1 cellular context compared by ENCODE assay signal in the genomic region with DNA sequence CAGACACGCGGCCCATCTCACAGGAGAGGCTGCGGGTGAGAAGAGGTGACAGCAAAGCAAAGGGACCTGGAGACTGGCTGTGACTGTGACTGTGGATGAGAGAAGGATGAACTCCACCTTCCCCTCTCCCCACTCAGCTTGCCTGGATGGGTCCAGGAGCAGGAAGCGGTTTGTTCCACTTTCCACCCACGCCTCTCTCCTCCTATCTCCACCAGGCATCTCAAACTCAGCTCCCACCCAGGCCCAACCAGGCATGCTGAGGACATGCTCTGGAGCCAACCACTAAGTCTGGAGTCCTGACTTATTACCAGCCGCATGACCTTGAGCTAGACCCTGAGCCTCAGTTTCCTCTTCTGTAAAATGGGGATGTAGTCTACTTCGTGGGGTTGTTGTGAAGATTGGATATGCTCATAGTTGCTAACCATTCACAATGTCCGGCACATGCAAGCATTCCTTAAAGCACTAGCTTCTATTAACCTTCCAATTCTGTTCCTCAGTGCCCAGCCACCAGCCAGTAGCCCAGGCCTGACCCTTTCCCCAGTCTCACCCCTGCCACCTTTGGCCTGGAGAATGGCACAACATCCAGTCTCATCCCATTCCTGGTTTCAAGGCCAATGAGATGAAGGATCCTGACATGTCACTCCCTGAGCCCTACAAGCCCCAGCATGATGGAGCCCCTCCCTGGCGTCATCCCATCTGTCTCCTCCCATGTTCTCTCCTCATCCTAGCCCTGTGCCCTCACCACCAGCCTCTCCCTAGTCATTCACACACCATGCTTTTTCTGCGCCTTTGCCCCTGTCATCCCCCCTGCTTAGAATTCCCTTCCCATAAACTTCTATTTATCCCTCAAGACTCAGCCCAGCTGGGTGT.
TF ChIP-seq lines count a peak whose summit lies in the region.

No MANE protein-coding gene starts in this region.

TF ChIP-seq in K562, 482 proteins besides CTCF, POLR2A, EP300 and RAD21 (continues in another document):
- TF ChIP-seq ADNP (tag; IDR thresholded peaks at IDR 0.05), result peak; percentile 75; the same call in 1 of the 2 replicates
- TF ChIP-seq EHMT2 (IDR thresholded peaks at IDR 0.05), result no peak
- TF ChIP-seq ZNF717 (CRISPR knock-in tag; IDR thresholded peaks at IDR 0.05), result no peak
- peak in 1 of 2 experiments; percentile 88; a peak in 2 of 4 replicates for TF ChIP-seq RCOR1 (IDR thresholded peaks at IDR 0.05; ENCODE audit: borderline replicate concordance in 1 of 2, low read depth in 2 of 2, low read length in 2 of 2)
- TF ChIP-seq PTBP1 (IDR thresholded peaks at IDR 0.05; ENCODE audit: low read depth, low read length), result 0 out of 2 replicates have a peak, but pooled peaks have one; percentile 40
- no peak for TF ChIP-seq CHD1 (IDR thresholded peaks at IDR 0.05; ENCODE audit: low read length)
- peak; percentile 91 for TF ChIP-seq EGR1 (conservative IDR thresholded peaks at IDR 0.05)
- peak; percentile 96 for TF ChIP-seq BCOR (IDR thresholded peaks at IDR 0.05)
- peak; percentile 100 for TF ChIP-seq ESRRA (IDR thresholded peaks at IDR 0.05; ENCODE audit: borderline replicate concordance, low read depth)
- TF ChIP-seq ZFP30 (CRISPR knock-in tag; IDR thresholded peaks at IDR 0.05; ENCODE audit: borderline replicate concordance), result no peak
- TF ChIP-seq, protein P1, sequence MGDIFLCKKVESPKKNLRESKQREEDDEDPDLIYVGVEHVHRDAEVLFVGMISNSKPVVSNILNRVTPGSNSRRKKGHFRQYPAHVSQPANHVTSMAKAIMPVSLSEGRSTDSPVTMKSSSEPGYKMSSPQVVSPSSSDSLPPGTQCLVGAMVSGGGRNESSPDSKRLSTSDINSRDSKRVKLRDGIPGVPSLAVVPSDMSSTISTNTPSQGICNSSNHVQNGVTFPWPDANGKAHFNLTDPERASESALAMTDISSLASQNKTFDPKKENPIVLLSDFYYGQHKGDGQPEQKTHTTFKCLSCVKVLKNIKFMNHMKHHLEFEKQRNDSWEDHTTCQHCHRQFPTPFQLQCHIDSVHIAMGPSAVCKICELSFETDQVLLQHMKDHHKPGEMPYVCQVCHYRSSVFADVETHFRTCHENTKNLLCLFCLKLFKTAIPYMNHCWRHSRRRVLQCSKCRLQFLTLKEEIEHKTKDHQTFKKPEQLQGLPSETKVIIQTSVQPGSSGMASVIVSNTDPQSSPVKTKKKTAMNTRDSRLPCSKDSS (IDR thresholded peaks at IDR 0.05; ENCODE audit: low read depth, partially characterized antibody), result no peak
- TF ChIP-seq ZNF324 (CRISPR knock-in tag; IDR thresholded peaks at IDR 0.05), result no peak
- TF ChIP-seq ZNF586 (CRISPR knock-in tag; conservative IDR thresholded peaks at IDR 0.05), result no peak
- TF ChIP-seq, protein P2, sequence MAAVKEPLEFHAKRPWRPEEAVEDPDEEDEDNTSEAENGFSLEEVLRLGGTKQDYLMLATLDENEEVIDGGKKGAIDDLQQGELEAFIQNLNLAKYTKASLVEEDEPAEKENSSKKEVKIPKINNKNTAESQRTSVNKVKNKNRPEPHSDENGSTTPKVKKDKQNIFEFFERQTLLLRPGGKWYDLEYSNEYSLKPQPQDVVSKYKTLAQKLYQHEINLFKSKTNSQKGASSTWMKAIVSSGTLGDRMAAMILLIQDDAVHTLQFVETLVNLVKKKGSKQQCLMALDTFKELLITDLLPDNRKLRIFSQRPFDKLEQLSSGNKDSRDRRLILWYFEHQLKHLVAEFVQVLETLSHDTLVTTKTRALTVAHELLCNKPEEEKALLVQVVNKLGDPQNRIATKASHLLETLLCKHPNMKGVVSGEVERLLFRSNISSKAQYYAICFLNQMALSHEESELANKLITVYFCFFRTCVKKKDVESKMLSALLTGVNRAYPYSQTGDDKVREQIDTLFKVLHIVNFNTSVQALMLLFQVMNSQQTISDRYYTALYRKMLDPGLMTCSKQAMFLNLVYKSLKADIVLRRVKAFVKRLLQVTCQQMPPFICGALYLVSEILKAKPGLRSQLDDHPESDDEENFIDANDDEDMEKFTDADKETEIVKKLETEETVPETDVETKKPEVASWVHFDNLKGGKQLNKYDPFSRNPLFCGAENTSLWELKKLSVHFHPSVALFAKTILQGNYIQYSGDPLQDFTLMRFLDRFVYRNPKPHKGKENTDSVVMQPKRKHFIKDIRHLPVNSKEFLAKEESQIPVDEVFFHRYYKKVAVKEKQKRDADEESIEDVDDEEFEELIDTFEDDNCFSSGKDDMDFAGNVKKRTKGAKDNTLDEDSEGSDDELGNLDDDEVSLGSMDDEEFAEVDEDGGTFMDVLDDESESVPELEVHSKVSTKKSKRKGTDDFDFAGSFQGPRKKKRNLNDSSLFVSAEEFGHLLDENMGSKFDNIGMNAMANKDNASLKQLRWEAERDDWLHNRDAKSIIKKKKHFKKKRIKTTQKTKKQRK (IDR thresholded peaks at IDR 0.05; ENCODE audit: borderline replicate concordance, low read depth, low read length), result no peak
- TF ChIP-seq, protein P3, sequence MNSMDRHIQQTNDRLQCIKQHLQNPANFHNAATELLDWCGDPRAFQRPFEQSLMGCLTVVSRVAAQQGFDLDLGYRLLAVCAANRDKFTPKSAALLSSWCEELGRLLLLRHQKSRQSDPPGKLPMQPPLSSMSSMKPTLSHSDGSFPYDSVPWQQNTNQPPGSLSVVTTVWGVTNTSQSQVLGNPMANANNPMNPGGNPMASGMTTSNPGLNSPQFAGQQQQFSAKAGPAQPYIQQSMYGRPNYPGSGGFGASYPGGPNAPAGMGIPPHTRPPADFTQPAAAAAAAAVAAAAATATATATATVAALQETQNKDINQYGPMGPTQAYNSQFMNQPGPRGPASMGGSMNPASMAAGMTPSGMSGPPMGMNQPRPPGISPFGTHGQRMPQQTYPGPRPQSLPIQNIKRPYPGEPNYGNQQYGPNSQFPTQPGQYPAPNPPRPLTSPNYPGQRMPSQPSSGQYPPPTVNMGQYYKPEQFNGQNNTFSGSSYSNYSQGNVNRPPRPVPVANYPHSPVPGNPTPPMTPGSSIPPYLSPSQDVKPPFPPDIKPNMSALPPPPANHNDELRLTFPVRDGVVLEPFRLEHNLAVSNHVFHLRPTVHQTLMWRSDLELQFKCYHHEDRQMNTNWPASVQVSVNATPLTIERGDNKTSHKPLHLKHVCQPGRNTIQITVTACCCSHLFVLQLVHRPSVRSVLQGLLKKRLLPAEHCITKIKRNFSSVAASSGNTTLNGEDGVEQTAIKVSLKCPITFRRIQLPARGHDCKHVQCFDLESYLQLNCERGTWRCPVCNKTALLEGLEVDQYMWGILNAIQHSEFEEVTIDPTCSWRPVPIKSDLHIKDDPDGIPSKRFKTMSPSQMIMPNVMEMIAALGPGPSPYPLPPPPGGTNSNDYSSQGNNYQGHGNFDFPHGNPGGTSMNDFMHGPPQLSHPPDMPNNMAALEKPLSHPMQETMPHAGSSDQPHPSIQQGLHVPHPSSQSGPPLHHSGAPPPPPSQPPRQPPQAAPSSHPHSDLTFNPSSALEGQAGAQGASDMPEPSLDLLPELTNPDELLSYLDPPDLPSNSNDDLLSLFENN (IDR thresholded peaks at IDR 0.05; ENCODE audit: low read depth in 2 of 2, low read length in 2 of 2), result no peak
- TF ChIP-seq RBM25 (IDR thresholded peaks at IDR 0.05; ENCODE audit: low read depth, low read length, severe bottlenecking), result peak; percentile 90
- TF ChIP-seq HNRNPLL (IDR thresholded peaks at IDR 0.05; ENCODE audit: low read depth, low read length, poor library complexity, severe bottlenecking), result no peak
- no peak for TF ChIP-seq MBD2 (IDR thresholded peaks at IDR 0.05; ENCODE audit: borderline replicate concordance, low read depth)
- TF ChIP-seq, protein P4, sequence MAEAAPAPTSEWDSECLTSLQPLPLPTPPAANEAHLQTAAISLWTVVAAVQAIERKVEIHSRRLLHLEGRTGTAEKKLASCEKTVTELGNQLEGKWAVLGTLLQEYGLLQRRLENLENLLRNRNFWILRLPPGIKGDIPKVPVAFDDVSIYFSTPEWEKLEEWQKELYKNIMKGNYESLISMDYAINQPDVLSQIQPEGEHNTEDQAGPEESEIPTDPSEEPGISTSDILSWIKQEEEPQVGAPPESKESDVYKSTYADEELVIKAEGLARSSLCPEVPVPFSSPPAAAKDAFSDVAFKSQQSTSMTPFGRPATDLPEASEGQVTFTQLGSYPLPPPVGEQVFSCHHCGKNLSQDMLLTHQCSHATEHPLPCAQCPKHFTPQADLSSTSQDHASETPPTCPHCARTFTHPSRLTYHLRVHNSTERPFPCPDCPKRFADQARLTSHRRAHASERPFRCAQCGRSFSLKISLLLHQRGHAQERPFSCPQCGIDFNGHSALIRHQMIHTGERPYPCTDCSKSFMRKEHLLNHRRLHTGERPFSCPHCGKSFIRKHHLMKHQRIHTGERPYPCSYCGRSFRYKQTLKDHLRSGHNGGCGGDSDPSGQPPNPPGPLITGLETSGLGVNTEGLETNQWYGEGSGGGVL (CRISPR knock-in tag; IDR thresholded peaks at IDR 0.05), result no peak
- TF ChIP-seq PURB (CRISPR knock-in tag; IDR thresholded peaks at IDR 0.05; ENCODE audit: low read depth), result no peak
- TF ChIP-seq, protein P5, sequence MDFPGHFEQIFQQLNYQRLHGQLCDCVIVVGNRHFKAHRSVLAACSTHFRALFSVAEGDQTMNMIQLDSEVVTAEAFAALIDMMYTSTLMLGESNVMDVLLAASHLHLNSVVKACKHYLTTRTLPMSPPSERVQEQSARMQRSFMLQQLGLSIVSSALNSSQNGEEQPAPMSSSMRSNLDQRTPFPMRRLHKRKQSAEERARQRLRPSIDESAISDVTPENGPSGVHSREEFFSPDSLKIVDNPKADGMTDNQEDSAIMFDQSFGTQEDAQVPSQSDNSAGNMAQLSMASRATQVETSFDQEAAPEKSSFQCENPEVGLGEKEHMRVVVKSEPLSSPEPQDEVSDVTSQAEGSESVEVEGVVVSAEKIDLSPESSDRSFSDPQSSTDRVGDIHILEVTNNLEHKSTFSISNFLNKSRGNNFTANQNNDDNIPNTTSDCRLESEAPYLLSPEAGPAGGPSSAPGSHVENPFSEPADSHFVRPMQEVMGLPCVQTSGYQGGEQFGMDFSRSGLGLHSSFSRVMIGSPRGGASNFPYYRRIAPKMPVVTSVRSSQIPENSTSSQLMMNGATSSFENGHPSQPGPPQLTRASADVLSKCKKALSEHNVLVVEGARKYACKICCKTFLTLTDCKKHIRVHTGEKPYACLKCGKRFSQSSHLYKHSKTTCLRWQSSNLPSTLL (IDR thresholded peaks at IDR 0.05), result no peak
- no peak for TF ChIP-seq EZH2 (IDR thresholded peaks at IDR 0.05; ENCODE audit: borderline replicate concordance, low read depth, low read length)
- no peak for TF ChIP-seq POLR2AphosphoS2 (IDR thresholded peaks at IDR 0.05; ENCODE audit: low read length)
- peak; percentile 93 for TF ChIP-seq SMARCA5 (IDR thresholded peaks at IDR 0.05)
- TF ChIP-seq, protein P6, sequence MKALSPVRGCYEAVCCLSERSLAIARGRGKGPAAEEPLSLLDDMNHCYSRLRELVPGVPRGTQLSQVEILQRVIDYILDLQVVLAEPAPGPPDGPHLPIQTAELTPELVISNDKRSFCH (CRISPR knock-in tag; IDR thresholded peaks at IDR 0.05), result no peak
- TF ChIP-seq, protein P6 (tag; IDR thresholded peaks at IDR 0.05), result no peak
- TF ChIP-seq, protein P7, sequence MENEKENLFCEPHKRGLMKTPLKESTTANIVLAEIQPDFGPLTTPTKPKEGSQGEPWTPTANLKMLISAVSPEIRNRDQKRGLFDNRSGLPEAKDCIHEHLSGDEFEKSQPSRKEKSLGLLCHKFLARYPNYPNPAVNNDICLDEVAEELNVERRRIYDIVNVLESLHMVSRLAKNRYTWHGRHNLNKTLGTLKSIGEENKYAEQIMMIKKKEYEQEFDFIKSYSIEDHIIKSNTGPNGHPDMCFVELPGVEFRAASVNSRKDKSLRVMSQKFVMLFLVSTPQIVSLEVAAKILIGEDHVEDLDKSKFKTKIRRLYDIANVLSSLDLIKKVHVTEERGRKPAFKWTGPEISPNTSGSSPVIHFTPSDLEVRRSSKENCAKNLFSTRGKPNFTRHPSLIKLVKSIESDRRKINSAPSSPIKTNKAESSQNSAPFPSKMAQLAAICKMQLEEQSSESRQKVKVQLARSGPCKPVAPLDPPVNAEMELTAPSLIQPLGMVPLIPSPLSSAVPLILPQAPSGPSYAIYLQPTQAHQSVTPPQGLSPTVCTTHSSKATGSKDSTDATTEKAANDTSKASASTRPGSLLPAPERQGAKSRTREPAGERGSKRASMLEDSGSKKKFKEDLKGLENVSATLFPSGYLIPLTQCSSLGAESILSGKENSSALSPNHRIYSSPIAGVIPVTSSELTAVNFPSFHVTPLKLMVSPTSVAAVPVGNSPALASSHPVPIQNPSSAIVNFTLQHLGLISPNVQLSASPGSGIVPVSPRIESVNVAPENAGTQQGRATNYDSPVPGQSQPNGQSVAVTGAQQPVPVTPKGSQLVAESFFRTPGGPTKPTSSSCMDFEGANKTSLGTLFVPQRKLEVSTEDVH (IDR thresholded peaks at IDR 0.05; ENCODE audit: low read depth, partially characterized antibody), result no peak
- TF ChIP-seq MED1 (CRISPR knock-in tag; IDR thresholded peaks at IDR 0.05; ENCODE audit: borderline replicate concordance), result no peak
- peak; percentile 82 to 93 for TF ChIP-seq KDM1A (IDR thresholded peaks at IDR 0.05)
- no peak for TF ChIP-seq COPS2 (conservative IDR thresholded peaks at IDR 0.05)
- no peak for TF ChIP-seq CCAR2 (IDR thresholded peaks at IDR 0.05; ENCODE audit: low read depth, low read length)
- TF ChIP-seq KAT2B (IDR thresholded peaks at IDR 0.05; ENCODE audit: low read depth, low read length), result no peak
- no peak for TF ChIP-seq ZNF644 (tag; IDR thresholded peaks at IDR 0.05; ENCODE audit: low read depth)
- TF ChIP-seq CBX3 (IDR thresholded peaks at IDR 0.05; ENCODE audit: borderline replicate concordance in 1 of 2, low read length in 2 of 2), result peak in 1 of 2 experiments; percentile 85; a peak in 2 of 3 replicates
- TF ChIP-seq, protein P8, sequence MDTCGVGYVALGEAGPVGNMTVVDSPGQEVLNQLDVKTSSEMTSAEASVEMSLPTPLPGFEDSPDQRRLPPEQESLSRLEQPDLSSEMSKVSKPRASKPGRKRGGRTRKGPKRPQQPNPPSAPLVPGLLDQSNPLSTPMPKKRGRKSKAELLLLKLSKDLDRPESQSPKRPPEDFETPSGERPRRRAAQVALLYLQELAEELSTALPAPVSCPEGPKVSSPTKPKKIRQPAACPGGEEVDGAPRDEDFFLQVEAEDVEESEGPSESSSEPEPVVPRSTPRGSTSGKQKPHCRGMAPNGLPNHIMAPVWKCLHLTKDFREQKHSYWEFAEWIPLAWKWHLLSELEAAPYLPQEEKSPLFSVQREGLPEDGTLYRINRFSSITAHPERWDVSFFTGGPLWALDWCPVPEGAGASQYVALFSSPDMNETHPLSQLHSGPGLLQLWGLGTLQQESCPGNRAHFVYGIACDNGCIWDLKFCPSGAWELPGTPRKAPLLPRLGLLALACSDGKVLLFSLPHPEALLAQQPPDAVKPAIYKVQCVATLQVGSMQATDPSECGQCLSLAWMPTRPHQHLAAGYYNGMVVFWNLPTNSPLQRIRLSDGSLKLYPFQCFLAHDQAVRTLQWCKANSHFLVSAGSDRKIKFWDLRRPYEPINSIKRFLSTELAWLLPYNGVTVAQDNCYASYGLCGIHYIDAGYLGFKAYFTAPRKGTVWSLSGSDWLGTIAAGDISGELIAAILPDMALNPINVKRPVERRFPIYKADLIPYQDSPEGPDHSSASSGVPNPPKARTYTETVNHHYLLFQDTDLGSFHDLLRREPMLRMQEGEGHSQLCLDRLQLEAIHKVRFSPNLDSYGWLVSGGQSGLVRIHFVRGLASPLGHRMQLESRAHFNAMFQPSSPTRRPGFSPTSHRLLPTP (IDR thresholded peaks at IDR 0.05; ENCODE audit: borderline replicate concordance, extremely low read depth, insufficient read length), result no peak
- TF ChIP-seq ZNF699 (CRISPR knock-in tag; IDR thresholded peaks at IDR 0.05; ENCODE audit: insufficient replicate concordance), result no peak
- no peak for TF ChIP-seq HNRNPUL1 (IDR thresholded peaks at IDR 0.05; ENCODE audit: low read length)
- TF ChIP-seq ZFP36 (IDR thresholded peaks at IDR 0.05; ENCODE audit: low read depth, low read length, partially characterized antibody), result no peak
- no peak for TF ChIP-seq ZNF41 (CRISPR knock-in tag; conservative IDR thresholded peaks at IDR 0.05)
- peak; percentile 56; the same call in 1 of the 2 replicates for TF ChIP-seq HDAC2 (IDR thresholded peaks at IDR 0.05)
- TF ChIP-seq NBN (IDR thresholded peaks at IDR 0.05; ENCODE audit: low read depth), result no peak
